ENCODE assay signal across 8 cellular contexts in genomic region chr17:50206604-50207293, GRCh38. TPM values are rescaled to one million over a fixed set of nuclear protein-coding genes. Genes with fewer than 3 reads are reported as not detected.
A peak's percentile ranks its signal among the peaks of the same experiment; 100 is the strongest.
DNase-seq lines count a peak whose midpoint lies in the region; ATAC-seq and TF ChIP-seq lines count a peak whose summit lies in the region.
"Had no signal": no experiment of that assay in that cellular context is flagged by ENCODE, and none has a peak within 500 bp of the region (broad histone marks: within the 10 kb centered on the region; RNA-seq: fewer than 3 reads in every experiment).

No MANE protein-coding gene starts in this region.

- peak; percentile 77 for DNase-seq in GM03348 (ENCODE audit: low spot score)
- DNase-seq in NCI-H510A treated with DMSO at 0.1 percent for 48 hours (lab: John Stamatoyannopoulos, UW) = peak; percentile 17
- DNase-seq in fibroblast of pulmonary artery (ENCODE audit: low read depth) = peak; percentile 45
- peak; percentile 87 for DNase-seq in sigmoid colon
- no peak for DNase-seq in GM13976 (ENCODE audit: low spot score)
- DNase-seq in NCI-H345 treated with DMSO at 0.1 percent for 48 hours (lab: John Stamatoyannopoulos, UW; ENCODE audit: unreplicated experiment) = no peak
- DNase-seq: naive thymus-derived CD4-positive, alpha-beta T cell had no signal

- no peak overlapping the region for H3K4me3 ChIP-seq in fibroblast of pulmonary artery (replicated peaks; ENCODE audit: low read depth, low read length)
- peak overlapping the region in 2 of 4 donors; percentile 22 to 28 for H3K4me3 ChIP-seq in sigmoid colon

- TF ChIP-seq CTCF in fibroblast of pulmonary artery (IDR thresholded peaks at IDR 0.05; ENCODE audit: low read length, missing control alignments) = no peak
- TF ChIP-seq CTCF in sigmoid colon (IDR thresholded peaks at IDR 0.05) = no peak
- TF ChIP-seq CTCF in GM13976 (IDR thresholded peaks at IDR 0.05; ENCODE audit: borderline replicate concordance, control extremely low read depth, extremely low read depth, insufficient read depth, missing control alignments) = no peak

- H3K9me3 ChIP-seq in sigmoid colon = no peaks in the 10 kb centered on the region

- ATAC-seq in HG02588 (IDR thresholded peaks at IDR 0.05; ENCODE audit: unreplicated experiment) = no peak
- ATAC-seq: naive thymus-derived CD4-positive, alpha-beta T cell had no signal

- in situ Hi-C loops in GM13976 (cut with MboI; ENCODE audit: low sequenced_read_pairs, unreplicated experiment) = no loop called here

- H3K4me1 ChIP-seq in sigmoid colon = peaks cover 0 to 98% (median 92%) of the 10 kb centered on the region in 4 donors

- H3K27me3 ChIP-seq in sigmoid colon = no peaks in the 10 kb centered on the region

- TF ChIP-seq POLR2A in sigmoid colon (IDR thresholded peaks at IDR 0.05) = no peak

- peak overlapping the region; percentile 67 to 99 (median 96) for H3K27ac ChIP-seq in sigmoid colon

- intact Hi-C loops in sigmoid colon (cut with DNase I) = no loop called here

- no peaks in the 10 kb centered on the region for H3K36me3 ChIP-seq in sigmoid colon

- TF ChIP-seq EP300 in sigmoid colon (IDR thresholded peaks at IDR 0.05) = no peak

- WGBS in sigmoid colon, 2 donors = 16 to 18% methylated on average over 18 of the region's 18 CpGs

RNA-seq across cellular contexts. Expression of gene COL1A1, which starts 5.3 kb away (rescaled TPM):
- 100 to 1,000 TPM in 1 of 4 donors, 10 to 100 TPM in 3; 43.6 to 459 (median 71.4) TPM for total RNA-seq in sigmoid colon
- polyA plus RNA-seq in sigmoid colon = 10 to 100 TPM in 2 of 3 donors, 1 to 10 TPM in 1; 7.8 to 96.7 (median 10.2) TPM
- polyA plus RNA-seq: naive thymus-derived CD4-positive, alpha-beta T cell had no signal

RNA-seq across cellular contexts. Expression of gene SGCA, which starts 40.9 kb away (rescaled TPM):
- total RNA-seq in sigmoid colon = 10 to 100 TPM; 27.3 to 80.1 (median 56.1) TPM
- polyA plus RNA-seq in sigmoid colon = 1 to 10 TPM; 2.5 to 7.2 (median 4.6) TPM
- polyA plus RNA-seq: naive thymus-derived CD4-positive, alpha-beta T cell had no signal

RNA-seq across cellular contexts. Expression of gene PPP1R9B, which starts 56.3 kb away (rescaled TPM):
- 10 to 100 TPM; 15.3 to 18.8 (median 16.8) TPM for total RNA-seq in sigmoid colon
- 10 to 100 TPM in 2 of 3 donors, 1 to 10 TPM in 1; 9.0 to 38.7 (median 10.9) TPM for polyA plus RNA-seq in sigmoid colon

Comparison
In these comparisons a context has a peak if more than half of its experiments do, and no peak if none do; other contexts are left out.
1. DNase-seq: peak in GM03348 (single experiment), NCI-H510A treated with DMSO at 0.1 percent for 48 hours (single experiment), fibroblast of pulmonary artery (single experiment) and sigmoid colon (single experiment); none in GM13976 (single experiment) and NCI-H345 treated with DMSO at 0.1 percent for 48 hours (single experiment).